ENCODE assay signal across 11 cellular contexts in genomic region chr1:93670141-93670540, GRCh38. TPM values are rescaled to one million over a fixed set of nuclear protein-coding genes. Genes with fewer than 3 reads are reported as not detected.
DNase-seq lines count a peak whose midpoint lies in the region; ATAC-seq and TF ChIP-seq lines count a peak whose summit lies in the region.
"Had no signal": no experiment of that assay in that cellular context is flagged by ENCODE, and none has a peak within 500 bp of the region (broad histone marks: within the 10 kb centered on the region; RNA-seq: fewer than 3 reads in every experiment).

No MANE protein-coding gene starts in this region.

- H3K4me3 ChIP-seq in left ventricle myocardium inferior (no peak overlapping the region), suprapubic skin (no peak overlapping the region)
- H3K4me3 ChIP-seq: coronary artery had no signal

- 46% methylated on average over 1 of the region's 1 CpG for WGBS in suprapubic skin
- no CpG with 5 or more reads among the region's 1 CpG for WGBS in H9 (ENCODE audit: extremely low coverage, insufficient read length, low lambda C conversion rate)

- H3K4me1 ChIP-seq in left ventricle myocardium inferior: peaks cover 100% of the 10 kb centered on the region
- H3K4me1 ChIP-seq in suprapubic skin: peaks cover 97% of the 10 kb centered on the region
- H3K4me1 ChIP-seq in H9 (ENCODE audit: insufficient read depth, low read length): peaks cover 2% of the 10 kb centered on the region; the same call in 1 of the 2 replicates

- H3K4me1 Mint-ChIP-seq in H9: peaks cover 12 to 23% of the 10 kb centered on the region in 2 experiments

- TF ChIP-seq POLR2A in suprapubic skin (IDR thresholded peaks at IDR 0.05): no peak

- H3K27ac ChIP-seq in VCaP (0 out of 2 replicates have a peak overlapping the region, but pooled peaks have one; percentile 10), left ventricle myocardium inferior (replicated peaks) (peak overlapping the region; percentile 78), suprapubic skin (peak overlapping the region; percentile 17), H9 (ENCODE audit: insufficient read length, low read depth, low read length) (no peak overlapping the region)

- no peaks in the 10 kb centered on the region for H3K23me2 ChIP-seq in H9 (ENCODE audit: insufficient read length, low read depth, low read length, poor library complexity, severe bottlenecking)

- H3K9ac ChIP-seq in H9 (ENCODE audit: extremely low read depth, insufficient read length, low read length): no peak overlapping the region

- TF ChIP-seq CTCF in VCaP (conservative IDR thresholded peaks at IDR 0.05) (no peak), left ventricle myocardium inferior (IDR thresholded peaks at IDR 0.05; ENCODE audit: borderline replicate concordance) (no peak), suprapubic skin (IDR thresholded peaks at IDR 0.05) (no peak), H9 (conservative IDR thresholded peaks at IDR 0.05) (no peak)

- H3K36me3 Mint-ChIP-seq in H9 (ENCODE audit: insufficient read depth in 1 of 3, low read depth in 3 of 3): peaks cover 2 to 26% (median 8%) of the 10 kb centered on the region in 3 experiments

- no peak overlapping the region for H2AFZ ChIP-seq in H9 (ENCODE audit: low read length)

- H4K8ac ChIP-seq in H9 (replicated peaks; ENCODE audit: insufficient read length, low read depth, low read length): no peak overlapping the region

- intact Hi-C loops in left ventricle myocardium inferior (cut with micrococcal nuclease): no loop called here

- no peak overlapping the region for H3K56ac ChIP-seq in H9 (ENCODE audit: insufficient read length, low read depth, low read length)

- H3K23ac ChIP-seq in H9 (ENCODE audit: insufficient read length, low read depth, low read length): no peak overlapping the region

- no peak overlapping the region for H2BK15ac ChIP-seq in H9 (ENCODE audit: low read depth, low read length)

- H3K4me2 ChIP-seq in H9 (ENCODE audit: insufficient read depth, insufficient read length, low read length): no peak overlapping the region

- no peaks in the 10 kb centered on the region for H3K9me3 ChIP-seq in left ventricle myocardium inferior (replicated peaks)
- no peaks in the 10 kb centered on the region for H3K9me3 ChIP-seq in suprapubic skin
- no peaks in the 10 kb centered on the region for H3K9me3 ChIP-seq in H9 (ENCODE audit: control insufficient read depth, low read depth, low read length)

- H3K9me3 Mint-ChIP-seq in H9: no peaks in the 10 kb centered on the region

- H3K4me3 Mint-ChIP-seq in H9: no peak overlapping the region

- H3K27me3 ChIP-seq in left ventricle myocardium inferior (ENCODE audit: low read depth) (no peaks in the 10 kb centered on the region), suprapubic skin (no peaks in the 10 kb centered on the region), H9 (ENCODE audit: insufficient read depth, low read length) (no peaks in the 10 kb centered on the region)

- no peak overlapping the region for H4K5ac ChIP-seq in H9 (ENCODE audit: insufficient read length, low read depth, low read length)

- H3K79me2 ChIP-seq in H9 (ENCODE audit: insufficient read depth, low read length): 0 out of 2 replicates have a peak, but pooled peaks cover 2% of the 10 kb centered on the region

- H3K14ac ChIP-seq in H9 (ENCODE audit: insufficient read depth, low read length): no peak overlapping the region

- H2BK20ac ChIP-seq in H9 (ENCODE audit: low read depth, low read length, poor library complexity, severe bottlenecking): no peak overlapping the region

- no peaks in the 10 kb centered on the region for H4K20me1 ChIP-seq in H9 (ENCODE audit: control insufficient read depth, insufficient read depth, insufficient read length)

- no peak overlapping the region for H3K4ac ChIP-seq in H9 (ENCODE audit: low read depth, low read length)

- H4K91ac ChIP-seq in H9 (ENCODE audit: insufficient read length, low read depth, low read length): no peak overlapping the region

- peaks cover 7% of the 10 kb centered on the region for H3K36me3 ChIP-seq in left ventricle myocardium inferior
- no peaks in the 10 kb centered on the region for H3K36me3 ChIP-seq in suprapubic skin

- no peak for ATAC-seq in GM18502 (IDR thresholded peaks at IDR 0.05; ENCODE audit: poor library complexity, unreplicated experiment)

- H2BK120ac ChIP-seq in H9 (ENCODE audit: low read depth, low read length, poor library complexity, severe bottlenecking): no peak overlapping the region

- no peak overlapping the region for H3K18ac ChIP-seq in H9 (ENCODE audit: insufficient read length, low read depth, low read length)

- no peaks in the 10 kb centered on the region for H3K79me1 ChIP-seq in H9 (ENCODE audit: insufficient read depth, low read depth, low read length, poor library complexity, severe bottlenecking)

- H3T11ph ChIP-seq in H9 (ENCODE audit: low read length): no peak overlapping the region

- TF ChIP-seq EP300 in suprapubic skin (IDR thresholded peaks at IDR 0.05): no peak

- no peak overlapping the region for H2BK12ac ChIP-seq in H9 (ENCODE audit: insufficient read length, low read depth, low read length)

- no peak overlapping the region for H2AK5ac ChIP-seq in H9 (ENCODE audit: insufficient read length, low read length)

- no peak overlapping the region for H3K27ac Mint-ChIP-seq in H9

- H3K27me3 Mint-ChIP-seq in H9 (ENCODE audit: low read depth): no peaks in the 10 kb centered on the region

- DNase-seq in HUDEP-2 (lab: John Stamatoyannopoulos, UW; ENCODE audit: unreplicated experiment in 76 of 76) (peak in 71 of 76 experiments; percentile 22 to 87 (median 64)), left ventricle myocardium inferior (peak; percentile 30), suprapubic skin (ENCODE audit: low spot score in 2 of 2) (no peak), cerebellar cortex (ENCODE audit: low spot score) (no peak), H9 (no peak), NCI-H2227 (lab: John Stamatoyannopoulos, UW; ENCODE audit: unreplicated experiment) (no peak)
- DNase-seq: NK-92 treated with Interleukin-12 subunit alpha and Interleukin-12 subunit beta, amount 100 ng/mL, for 24 hours; stimulated activated CD4-positive, alpha-beta T cell treated with anti-CD3 and anti-CD28 coated beads, Interleukin-4, amount 100 ng/mL, for 24 hours had no signal

- H2BK5ac ChIP-seq in H9 (ENCODE audit: insufficient read length, low read length): no peak overlapping the region

RNA-seq across cellular contexts. Expression of gene BCAR3, which starts 11.5 kb away (rescaled TPM):
- total RNA-seq in left ventricle myocardium inferior (23.5 TPM), suprapubic skin (10 to 100 TPM; 15.9 to 49.6 (median 30.8) TPM), H9 (2021) (4.9 and 5.6 TPM in 2 replicates)

Comparison
In these comparisons a context has a peak if more than half of its experiments do, and no peak if none do; other contexts are left out.
1. DNase-seq: peak in HUDEP-2 (71 of 76) and left ventricle myocardium inferior (single experiment); none in suprapubic skin (0 of 2), cerebellar cortex (single experiment), H9 (single experiment) and NCI-H2227 (single experiment).